In the genomic region with DNA sequence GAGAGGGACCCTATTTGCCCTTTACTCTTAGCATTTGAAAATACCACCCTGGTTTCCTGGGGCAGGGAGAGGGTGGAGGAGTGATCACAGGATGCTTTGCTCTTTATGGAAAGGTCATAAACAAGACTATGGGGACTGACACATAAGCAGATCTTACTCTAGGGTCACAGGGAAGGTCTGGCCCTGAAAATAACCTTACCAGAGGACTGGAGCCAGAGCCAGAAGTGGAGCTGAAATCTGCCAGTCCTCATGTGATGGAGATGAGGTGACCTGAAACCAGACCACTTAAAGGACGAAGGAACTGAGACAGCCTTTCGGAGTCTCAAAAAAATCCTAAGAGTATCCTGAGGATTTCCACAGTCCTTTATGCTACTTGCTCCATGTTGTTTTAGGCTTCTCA, we compare ENCODE assay signal across 18 cellular contexts. TPM values are rescaled to one million over a fixed set of nuclear protein-coding genes. Genes with fewer than 3 reads are reported as not detected.
"Had no signal": no experiment of that assay in that cellular context is flagged by ENCODE, and none has a peak within 500 bp of the region (broad histone marks: within the 10 kb centered on the region; RNA-seq: fewer than 3 reads in every experiment).

No MANE protein-coding gene starts in this region.

- H3K4me1 ChIP-seq: right lobe of liver, tibial nerve, uterus had no signal

- H3K27ac ChIP-seq: ovary, right lobe of liver, skin epidermis, tibial nerve, uterus had no signal

- H3K9me3 ChIP-seq: ovary, right lobe of liver, tibial nerve, uterus had no signal

- H3K27me3 ChIP-seq: ovary, right lobe of liver, tibial nerve, uterus had no signal

- DNase-seq: glutamatergic neuron; hippocampal formation; naive thymus-derived CD4-positive, alpha-beta T cell; ovary; retina; right lobe of liver; stimulated activated CD4-positive, alpha-beta T cell treated with anti-CD3 and anti-CD28 coated beads, Interleukin-12 subunit alpha, Interleukin-12 subunit beta, amount 100 ng/mL, for 4 hours; stimulated activated CD4-positive, alpha-beta T cell treated with anti-CD3 and anti-CD28 coated beads, Interleukin-15, amount 100 ng/mL, for 24 hours; stimulated activated CD4-positive, alpha-beta T cell treated with anti-CD3 and anti-CD28 coated beads, Interleukin-2, amount 100 ng/mL, for 24 hours; stimulated activated CD4-positive, alpha-beta T cell treated with anti-CD3 and anti-CD28 coated beads, Interleukin-4, amount 100 ng/mL, for 1 hour; stimulated activated naive B cell treated with anti-CD40 and anti-IgM and Interleukin-4, amounts not matched to agents 10 μg/mL and 1 μg/mL and 100 μg/mL, for 72 hours; substantia nigra; uterus had no signal

- ATAC-seq: left lobe of liver; naive thymus-derived CD4-positive, alpha-beta T cell; natural killer cell treated with Interleukin-12 subunit alpha and Interleukin-12 subunit beta and Interleukin-15 and Interleukin-18, amount 100 ng/mL, for 72 hours; right lobe of liver; stimulated activated naive B cell treated with anti-CD40 and anti-IgM and Interleukin-4, amounts not matched to agents 10 μg/mL and 1 μg/mL and 100 μg/mL, for 72 hours had no signal

- H3K4me3 ChIP-seq: lung, ovary, right lobe of liver, skin epidermis, tibial nerve, uterus had no signal

- H3K36me3 ChIP-seq: ovary, right lobe of liver, uterus had no signal

RNA-seq across cellular contexts. Expression of gene CCDC184, which starts 51.9 kb away (rescaled TPM):
- total RNA-seq: left lobe of liver had no signal
